27 cellular contexts compared by ENCODE assay signal in the genomic region with DNA sequence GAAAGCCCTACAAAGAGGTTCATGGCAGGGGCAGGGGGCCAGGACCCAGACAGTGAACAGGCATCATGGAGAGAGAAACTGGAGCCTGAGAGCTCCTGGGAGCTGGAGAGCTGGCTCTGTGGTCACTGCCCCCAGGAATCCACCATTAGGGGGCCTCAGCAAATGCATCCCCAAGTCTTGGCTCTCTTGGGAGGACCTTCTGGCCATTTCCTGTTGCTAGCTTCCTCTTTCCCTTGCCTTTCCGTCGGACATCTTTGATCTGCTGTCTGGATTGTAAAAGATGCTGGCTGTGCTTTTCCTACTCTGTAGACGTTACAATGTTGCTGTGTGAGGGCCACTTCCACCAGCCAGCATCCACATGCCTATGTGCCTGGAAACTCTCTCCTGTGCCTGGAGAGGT. TPM values are rescaled to one million over a fixed set of nuclear protein-coding genes. Genes with fewer than 3 reads are reported as not detected.
"Had no signal": no experiment of that assay in that cellular context is flagged by ENCODE, and none has a peak within 500 bp of the region (broad histone marks: within the 10 kb centered on the region; RNA-seq: fewer than 3 reads in every experiment).

No MANE protein-coding gene starts in this region.

- H3K27ac Mint-ChIP-seq: activated naive CD8-positive, alpha-beta T cell; activated T-helper 1 cell treated with anti-CD3 and anti-CD28 coated beads, Interleukin-12 subunit alpha, Interleukin-12 subunit beta, Interleukin-2, Interleukin-4 antibody, amounts not matched to agents 30 ng/mL and 10 ng/mL and 1 ng/mL, durations not matched to agents 14 hours and 24 hours and 36 hours; memory B cell; naive B cell; stimulated activated memory B cell treated with anti-CD40 and anti-IgM and Interleukin-4, amounts not matched to agents 10 μg/mL and 1 μg/mL and 100 μg/mL, for 72 hours had no signal

- H3K4me1 Mint-ChIP-seq: memory B cell; naive B cell; neural crest cell; stimulated activated memory B cell treated with anti-CD40 and anti-IgM and Interleukin-4, amounts not matched to agents 10 μg/mL and 1 μg/mL and 100 μg/mL, for 72 hours had no signal

- H3K36me3 ChIP-seq: esophagus muscularis mucosa, gastroesophageal sphincter, heart right ventricle, ovary, thoracic aorta, upper lobe of left lung had no signal

- H3K4me3 ChIP-seq: esophagus muscularis mucosa, gastroesophageal sphincter, heart right ventricle, mucosa of descending colon, ovary, thoracic aorta, upper lobe of left lung had no signal

- H3K27ac ChIP-seq: esophagus muscularis mucosa, gastroesophageal sphincter, heart right ventricle, ovary, thoracic aorta, upper lobe of left lung had no signal

- H3K4me1 ChIP-seq: esophagus muscularis mucosa, gastroesophageal sphincter, upper lobe of left lung had no signal

- H3K36me3 Mint-ChIP-seq: activated naive CD8-positive, alpha-beta T cell; naive B cell; stimulated activated memory B cell treated with anti-CD40 and anti-IgM and Interleukin-4, amounts not matched to agents 10 μg/mL and 1 μg/mL and 100 μg/mL, for 72 hours had no signal

- H3K27me3 ChIP-seq: esophagus muscularis mucosa, ovary, upper lobe of left lung had no signal

- H3K4me3 Mint-ChIP-seq: activated naive CD8-positive, alpha-beta T cell; activated T-helper 1 cell treated with anti-CD3 and anti-CD28 coated beads, Interleukin-12 subunit alpha, Interleukin-12 subunit beta, Interleukin-2, Interleukin-4 antibody, amounts not matched to agents 30 ng/mL and 10 ng/mL and 1 ng/mL, durations not matched to agents 14 hours and 24 hours and 36 hours; memory B cell; neural crest cell; stimulated activated memory B cell treated with anti-CD40 and anti-IgM and Interleukin-4, amounts not matched to agents 10 μg/mL and 1 μg/mL and 100 μg/mL, for 72 hours had no signal

- H3K9me3 Mint-ChIP-seq: neural crest cell had no signal

- DNase-seq: activated CD4-positive, alpha-beta T cell treated with anti-CD3 and anti-CD28 coated beads, Interleukin-2, amount 50 U/mL, for 1 hour; activated CD4-positive, CD25-positive, alpha-beta regulatory T cell treated with anti-CD3 and anti-CD28 coated beads, Interleukin-2, amount 50 U/mL, for 72 hours; activated gamma-delta T cell treated with Interleukin-2 at 50 U/mL for 16 hours; cerebellar nuclear complex; cortex of kidney; effector CD4-positive, alpha-beta T cell; heart right ventricle; left ventricle myocardium superior; mucosa of descending colon; naive B cell; ovary; stimulated activated CD4-positive, alpha-beta T cell treated with anti-CD3 and anti-CD28 coated beads, Interleukin-4, amount 100 ng/mL, for 4 hours; T-helper 1 cell; T-helper 9 cell; upper lobe of left lung had no signal

- H3K9me3 ChIP-seq: mucosa of descending colon, ovary, thoracic aorta, upper lobe of left lung had no signal

RNA-seq across cellular contexts. Expression of gene CRYBB2, which starts 7.1 kb away (rescaled TPM):
- total RNA-seq: activated CD8-positive, alpha-beta memory T cell treated with anti-CD3 and anti-CD28 coated beads for 36 hours; activated T-helper 1 cell treated with anti-CD3 and anti-CD28 coated beads, Interleukin-12 subunit alpha, Interleukin-12 subunit beta, Interleukin-2, Interleukin-4 antibody, amounts not matched to agents 30 ng/mL and 10 ng/mL and 1 ng/mL, durations not matched to agents 14 hours and 24 hours and 36 hours; bronchial epithelial cell; gastroesophageal sphincter; heart right ventricle; left ventricle myocardium superior; neural crest cell; pulmonary artery endothelial cell; sciatic nerve had no signal

RNA-seq across cellular contexts. Expression of gene CRYBB3, which starts 12.7 kb away (rescaled TPM):
- total RNA-seq: bronchial epithelial cell, esophagus muscularis mucosa, gastroesophageal sphincter, left ventricle myocardium superior, neural crest cell, pulmonary artery endothelial cell, sciatic nerve had no signal
- polyA plus RNA-seq: ovary had no signal
